Comparison of ENCODE assay signal across 2 cellular contexts in the genomic region with DNA sequence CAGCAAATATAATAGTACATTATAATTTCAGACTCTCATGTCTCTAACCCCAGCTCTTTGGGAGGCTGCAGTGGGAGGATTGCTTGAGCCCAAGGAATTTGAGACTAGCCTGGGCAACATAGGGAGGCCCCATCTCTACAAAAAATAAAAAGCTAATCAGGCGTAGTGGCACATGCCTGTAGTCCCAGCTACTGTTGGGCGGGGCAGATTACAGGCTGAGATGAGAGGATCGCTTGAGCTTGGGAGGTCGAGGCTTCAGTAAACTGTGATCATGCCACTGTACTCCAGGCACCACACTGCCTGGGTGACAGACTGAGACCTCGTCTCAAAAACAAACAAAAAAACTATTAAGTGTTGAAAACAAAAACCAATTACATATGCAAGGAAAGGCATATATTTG.
TF ChIP-seq lines count a peak whose summit lies in the region.

No MANE protein-coding gene starts in this region.

TF ChIP-seq in HepG2, 621 proteins besides CTCF, POLR2A, EP300 and RAD21:
- TF ChIP-seq TGIF2 (CRISPR knock-in tag; IDR thresholded peaks at IDR 0.05) = no peak
- no peak for TF ChIP-seq CCAR2 (optimal IDR thresholded peaks at IDR 0.05; ENCODE audit: low read depth, low read length)
- TF ChIP-seq MBD4 (IDR thresholded peaks at IDR 0.05; ENCODE audit: borderline replicate concordance, low read length) = no peak
- no peak for TF ChIP-seq PRMT3 (CRISPR knock-in tag; IDR thresholded peaks at IDR 0.05; ENCODE audit: borderline replicate concordance, low read depth)
- TF ChIP-seq RBM22 (optimal IDR thresholded peaks at IDR 0.05; ENCODE audit: low read length) = peak; percentile 62

TF ChIP-seq in K562, 482 proteins besides CTCF, POLR2A, EP300 and RAD21:
- TF ChIP-seq FOXJ3 (CRISPR knock-in tag; IDR thresholded peaks at IDR 0.05) = no peak
- TF ChIP-seq, protein P1, sequence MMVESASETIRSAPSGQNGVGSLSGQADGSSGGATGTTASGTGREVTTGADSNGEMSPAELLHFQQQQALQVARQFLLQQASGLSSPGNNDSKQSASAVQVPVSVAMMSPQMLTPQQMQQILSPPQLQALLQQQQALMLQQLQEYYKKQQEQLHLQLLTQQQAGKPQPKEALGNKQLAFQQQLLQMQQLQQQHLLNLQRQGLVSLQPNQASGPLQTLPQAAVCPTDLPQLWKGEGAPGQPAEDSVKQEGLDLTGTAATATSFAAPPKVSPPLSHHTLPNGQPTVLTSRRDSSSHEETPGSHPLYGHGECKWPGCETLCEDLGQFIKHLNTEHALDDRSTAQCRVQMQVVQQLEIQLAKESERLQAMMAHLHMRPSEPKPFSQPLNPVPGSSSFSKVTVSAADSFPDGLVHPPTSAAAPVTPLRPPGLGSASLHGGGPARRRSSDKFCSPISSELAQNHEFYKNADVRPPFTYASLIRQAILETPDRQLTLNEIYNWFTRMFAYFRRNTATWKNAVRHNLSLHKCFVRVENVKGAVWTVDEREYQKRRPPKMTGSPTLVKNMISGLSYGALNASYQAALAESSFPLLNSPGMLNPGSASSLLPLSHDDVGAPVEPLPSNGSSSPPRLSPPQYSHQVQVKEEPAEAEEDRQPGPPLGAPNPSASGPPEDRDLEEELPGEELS (CRISPR knock-in tag; IDR thresholded peaks at IDR 0.05; ENCODE audit: borderline replicate concordance) = no peak
- TF ChIP-seq, protein P2, sequence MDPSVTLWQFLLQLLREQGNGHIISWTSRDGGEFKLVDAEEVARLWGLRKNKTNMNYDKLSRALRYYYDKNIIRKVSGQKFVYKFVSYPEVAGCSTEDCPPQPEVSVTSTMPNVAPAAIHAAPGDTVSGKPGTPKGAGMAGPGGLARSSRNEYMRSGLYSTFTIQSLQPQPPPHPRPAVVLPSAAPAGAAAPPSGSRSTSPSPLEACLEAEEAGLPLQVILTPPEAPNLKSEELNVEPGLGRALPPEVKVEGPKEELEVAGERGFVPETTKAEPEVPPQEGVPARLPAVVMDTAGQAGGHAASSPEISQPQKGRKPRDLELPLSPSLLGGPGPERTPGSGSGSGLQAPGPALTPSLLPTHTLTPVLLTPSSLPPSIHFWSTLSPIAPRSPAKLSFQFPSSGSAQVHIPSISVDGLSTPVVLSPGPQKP (CRISPR knock-in tag; IDR thresholded peaks at IDR 0.05) = no peak
- TF ChIP-seq, protein P3, sequence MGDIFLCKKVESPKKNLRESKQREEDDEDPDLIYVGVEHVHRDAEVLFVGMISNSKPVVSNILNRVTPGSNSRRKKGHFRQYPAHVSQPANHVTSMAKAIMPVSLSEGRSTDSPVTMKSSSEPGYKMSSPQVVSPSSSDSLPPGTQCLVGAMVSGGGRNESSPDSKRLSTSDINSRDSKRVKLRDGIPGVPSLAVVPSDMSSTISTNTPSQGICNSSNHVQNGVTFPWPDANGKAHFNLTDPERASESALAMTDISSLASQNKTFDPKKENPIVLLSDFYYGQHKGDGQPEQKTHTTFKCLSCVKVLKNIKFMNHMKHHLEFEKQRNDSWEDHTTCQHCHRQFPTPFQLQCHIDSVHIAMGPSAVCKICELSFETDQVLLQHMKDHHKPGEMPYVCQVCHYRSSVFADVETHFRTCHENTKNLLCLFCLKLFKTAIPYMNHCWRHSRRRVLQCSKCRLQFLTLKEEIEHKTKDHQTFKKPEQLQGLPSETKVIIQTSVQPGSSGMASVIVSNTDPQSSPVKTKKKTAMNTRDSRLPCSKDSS (IDR thresholded peaks at IDR 0.05; ENCODE audit: low read depth, partially characterized antibody) = no peak
TF ChIP-seq in K562: peak in this region for 0.
